ENCODE assay signal across 23 cellular contexts in the genomic region with DNA sequence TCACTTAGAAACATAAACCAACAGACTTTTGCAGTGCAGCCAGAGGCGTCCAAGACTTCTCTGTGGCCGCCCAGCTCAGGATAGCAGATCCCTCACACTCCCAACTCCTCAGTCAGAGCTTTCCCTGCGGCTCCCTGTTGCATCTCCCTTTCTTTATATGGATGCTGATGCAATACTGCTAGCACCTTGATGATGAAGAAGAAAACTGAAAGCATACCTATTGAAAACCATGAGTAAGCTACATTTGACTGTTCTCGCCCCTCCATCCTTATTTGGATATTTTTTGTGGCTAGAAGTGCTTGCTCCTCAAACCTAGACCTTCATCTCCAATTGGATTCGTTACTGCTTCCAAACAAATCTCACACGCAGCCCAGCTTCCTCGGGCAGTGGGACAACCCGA.
"Had no signal": no experiment of that assay in that cellular context is flagged by ENCODE, and none has a peak within 500 bp of the region (broad histone marks: within the 10 kb centered on the region; RNA-seq: fewer than 3 reads in every experiment).

No MANE protein-coding gene starts in this region.

- H2AFZ ChIP-seq: parathyroid adenoma had no signal

- ATAC-seq: left colon had no signal

- H3K27ac Mint-ChIP-seq: activated CD4-positive, alpha-beta memory T cell treated with anti-CD3 and anti-CD28 coated beads for 36 hours; activated naive CD4-positive, alpha-beta T cell treated with anti-CD3 and anti-CD28 coated beads, Interleukin-2, amount 10 ng/mL, durations not matched to agents 7 days and 5 days; T-helper 2 cell treated with Interferon-gamma antibody and Interleukin-4, amounts not matched to agents 5 μg/mL and 100 μg/mL, for 36 hours had no signal

- H3K4me3 Mint-ChIP-seq: activated CD4-positive, alpha-beta memory T cell treated with anti-CD3 and anti-CD28 coated beads for 36 hours; activated naive CD4-positive, alpha-beta T cell treated with anti-CD3 and anti-CD28 coated beads, Interleukin-2, amount 10 ng/mL, durations not matched to agents 7 days and 5 days; activated T-cell treated with anti-CD3 and anti-CD28 coated beads, Interleukin-2, amount 50 U/mL, for 4 hours; naive B cell; T-helper 2 cell treated with Interferon-gamma antibody and Interleukin-4, amounts not matched to agents 5 μg/mL and 100 μg/mL, for 36 hours had no signal

- H3K36me3 Mint-ChIP-seq: activated CD4-positive, alpha-beta memory T cell treated with anti-CD3 and anti-CD28 coated beads for 36 hours; activated naive CD4-positive, alpha-beta T cell treated with anti-CD3 and anti-CD28 coated beads, Interleukin-2, amount 10 ng/mL, durations not matched to agents 7 days and 5 days; naive B cell had no signal

- H3K9ac ChIP-seq: parathyroid adenoma had no signal

- H3K27me3 Mint-ChIP-seq: activated CD4-positive, alpha-beta memory T cell treated with anti-CD3 and anti-CD28 coated beads for 36 hours had no signal

- H3K9me3 Mint-ChIP-seq: activated CD4-positive, alpha-beta memory T cell treated with anti-CD3 and anti-CD28 coated beads for 36 hours; activated naive CD4-positive, alpha-beta T cell treated with anti-CD3 and anti-CD28 coated beads, Interleukin-2, amount 10 ng/mL, durations not matched to agents 7 days and 5 days; activated T-cell treated with anti-CD3 and anti-CD28 coated beads, Interleukin-2, amount 50 U/mL, for 4 hours; naive B cell; T-helper 2 cell treated with Interferon-gamma antibody and Interleukin-4, amounts not matched to agents 5 μg/mL and 100 μg/mL, for 36 hours had no signal

- H3K27me3 ChIP-seq: brain microvascular endothelial cell, foreskin keratinocyte, transverse colon, vagina had no signal

- DNase-seq: activated CD4-positive, alpha-beta memory T cell treated with anti-CD3 and anti-CD28 coated beads for 36 hours; activated CD4-positive, alpha-beta T cell treated with anti-CD3 and anti-CD28 coated beads for 1 hour; activated effector memory CD4-positive, alpha-beta T cell treated with anti-CD3 and anti-CD28 coated beads, Interleukin-2, amount 50 U/mL, for 16 hours; activated naive CD4-positive, alpha-beta T cell treated with anti-CD3 and anti-CD28 coated beads, Interleukin-2, amount 10 ng/mL, durations not matched to agents 7 days and 5 days; activated T-cell treated with anti-CD3 and anti-CD28 coated beads, Interleukin-2, amount 50 U/mL, for 4 hours; aorta; brain microvascular endothelial cell; caudate nucleus; dermis blood vessel endothelial cell; effector CD8-positive, alpha-beta T cell; erythroblast; left colon; mesendoderm; naive B cell; nucleus accumbens; stimulated activated CD4-positive, alpha-beta T cell treated with anti-CD3 and anti-CD28 coated beads, Interleukin-4, amount 100 ng/mL, for 24 hours; stimulated activated naive CD4-positive, alpha-beta T cell treated with Interleukin-2 at 50 U/mL for 16 hours; transverse colon had no signal

- H3K9me3 ChIP-seq: transverse colon, vagina had no signal

- H3K36me3 ChIP-seq: brain microvascular endothelial cell, transverse colon, vagina had no signal

- H3K79me2 ChIP-seq: parathyroid adenoma had no signal

- H3K4me3 ChIP-seq: transverse colon, vagina had no signal

- H3K4me1 ChIP-seq: parathyroid adenoma had no signal

- H3K27ac ChIP-seq: brain microvascular endothelial cell, parathyroid adenoma, vagina, VCaP had no signal
